Comparison of ENCODE assay signal across 17 cellular contexts in the genomic region with DNA sequence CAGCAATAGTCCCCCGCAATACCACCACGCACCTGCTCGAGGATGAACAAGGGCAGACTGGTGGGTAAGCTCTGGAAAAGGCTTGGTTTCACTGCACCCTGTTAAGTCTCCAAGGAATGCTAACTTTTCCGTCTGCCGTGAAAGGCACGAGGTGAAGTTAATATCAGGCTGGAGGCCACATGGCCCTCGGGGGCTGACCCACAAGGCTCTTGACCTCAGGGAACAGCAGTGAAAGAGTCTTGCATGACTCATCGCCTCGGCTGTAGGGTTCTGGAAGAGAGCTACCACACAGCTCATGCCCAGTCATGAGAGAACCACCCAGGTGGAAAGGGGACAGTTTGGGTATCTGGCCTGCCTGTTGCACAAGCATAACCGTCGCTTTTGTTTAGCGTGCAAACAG. TPM values are rescaled to one million over a fixed set of nuclear protein-coding genes. Genes with fewer than 3 reads are reported as not detected.
DNase-seq lines count a peak whose midpoint lies in the region.
"Had no signal": no experiment of that assay in that cellular context is flagged by ENCODE, and none has a peak within 500 bp of the region (broad histone marks: within the 10 kb centered on the region; RNA-seq: fewer than 3 reads in every experiment).

No MANE protein-coding gene starts in this region.

- peaks cover 5% of the 10 kb centered on the region for H3K36me3 Mint-ChIP-seq in T-helper 2 cell treated with Interferon-gamma antibody and Interleukin-4, amounts not matched to agents 5 μg/mL and 100 μg/mL, for 36 hours (ENCODE audit: low read depth)

- H3K27me3 ChIP-seq in effector memory CD4-positive, alpha-beta T cell (replicated peaks; ENCODE audit: control insufficient read depth, insufficient read depth, low read length, poor library complexity, severe bottlenecking), result no peaks in the 10 kb centered on the region
- H3K27me3 ChIP-seq: gastrocnemius medialis, ovary, suprapubic skin had no signal

- no peaks in the 10 kb centered on the region for H3K4me1 ChIP-seq in effector memory CD4-positive, alpha-beta T cell (ENCODE audit: control insufficient read depth, insufficient read depth, low read length, poor library complexity, severe bottlenecking)
- H3K4me1 ChIP-seq: gastrocnemius medialis, suprapubic skin had no signal

- H3K4me1 Mint-ChIP-seq in T-helper 2 cell treated with Interferon-gamma antibody and Interleukin-4, amounts not matched to agents 5 μg/mL and 100 μg/mL, for 36 hours (ENCODE audit: low read depth), result no peaks in the 10 kb centered on the region
- H3K4me1 Mint-ChIP-seq: immature natural killer cell had no signal

- no peaks in the 10 kb centered on the region for H3K27me3 Mint-ChIP-seq in T-helper 2 cell treated with Interferon-gamma antibody and Interleukin-4, amounts not matched to agents 5 μg/mL and 100 μg/mL, for 36 hours (ENCODE audit: low read depth)
- H3K27me3 Mint-ChIP-seq: activated CD4-positive, alpha-beta memory T cell treated with anti-CD3 and anti-CD28 coated beads for 36 hours had no signal

- H3K36me3 ChIP-seq in effector memory CD4-positive, alpha-beta T cell (ENCODE audit: control insufficient read depth, insufficient read depth, low read length), result no peaks in the 10 kb centered on the region
- H3K36me3 ChIP-seq: ovary had no signal

- no peak overlapping the region for H3K27ac Mint-ChIP-seq in T-helper 2 cell treated with Interferon-gamma antibody and Interleukin-4, amounts not matched to agents 5 μg/mL and 100 μg/mL, for 36 hours
- H3K27ac Mint-ChIP-seq: activated CD4-positive, alpha-beta memory T cell treated with anti-CD3 and anti-CD28 coated beads for 36 hours; immature natural killer cell had no signal

- in situ Hi-C loops in SK-MEL-5 (cut with HindIII; ENCODE audit: low pct_unique_long_range_greater_than_20kb, low sequenced_read_pairs), result no loop called here

- H3K4me3 Mint-ChIP-seq in T-helper 2 cell treated with Interferon-gamma antibody and Interleukin-4, amounts not matched to agents 5 μg/mL and 100 μg/mL, for 36 hours, result no peak overlapping the region
- H3K4me3 Mint-ChIP-seq: activated CD4-positive, alpha-beta memory T cell treated with anti-CD3 and anti-CD28 coated beads for 36 hours; immature natural killer cell had no signal

- H3K9me3 Mint-ChIP-seq in T-helper 2 cell treated with Interferon-gamma antibody and Interleukin-4, amounts not matched to agents 5 μg/mL and 100 μg/mL, for 36 hours, result no peaks in the 10 kb centered on the region
- H3K9me3 Mint-ChIP-seq: activated CD4-positive, alpha-beta memory T cell treated with anti-CD3 and anti-CD28 coated beads for 36 hours; immature natural killer cell had no signal

- DNase-seq in A172 (ENCODE audit: low spot score) (peak; percentile 38), HK-2 (ENCODE audit: unreplicated experiment) (peak; percentile 91), SK-MEL-5 (ENCODE audit: low read depth, low spot score) (peak; percentile 37), iris pigment epithelial cell (ENCODE audit: low read depth) (peak; percentile 27), cerebellar nuclear complex (lab: John Stamatoyannopoulos, UW) (no peak)
- DNase-seq in effector memory CD4-positive, alpha-beta T cell, result no peak
- DNase-seq in stimulated activated CD8-positive, alpha-beta memory T cell treated with anti-CD3 and anti-CD28 coated beads, Interleukin-4, amount 100 ng/mL, for 48 hours, result no peak
- no peak for DNase-seq in T-helper 2 cell treated with Interferon-gamma antibody and Interleukin-4, amounts not matched to agents 5 μg/mL and 100 μg/mL, for 36 hours (ENCODE audit: low spot score)
- DNase-seq: activated CD4-positive, alpha-beta memory T cell treated with anti-CD3 and anti-CD28 coated beads for 36 hours; DMS79; effector CD4-positive, alpha-beta T cell; gastrocnemius medialis; immature natural killer cell; NCI-H1105; ovary had no signal

- H3K9me3 ChIP-seq in effector memory CD4-positive, alpha-beta T cell (ENCODE audit: control insufficient read depth, low read length), result no peaks in the 10 kb centered on the region
- H3K9me3 ChIP-seq: gastrocnemius medialis, ovary, suprapubic skin had no signal

- no peak overlapping the region for H3K4me3 ChIP-seq in effector memory CD4-positive, alpha-beta T cell (ENCODE audit: insufficient read depth, low read depth, low read length, poor library complexity, severe bottlenecking)
- H3K4me3 ChIP-seq: gastrocnemius medialis, GM12878, ovary, suprapubic skin had no signal

- H3K27ac ChIP-seq in effector memory CD4-positive, alpha-beta T cell (ENCODE audit: insufficient read depth, low read length, poor library complexity, severe bottlenecking), result no peak overlapping the region
- H3K27ac ChIP-seq: gastrocnemius medialis, ovary, suprapubic skin had no signal

RNA-seq across cellular contexts. Expression of a gene that starts 24.7 kb away (rescaled TPM):
- total RNA-seq in A172 (2014; rRNA removed; shearing (Covaris generic)), result 102 and 118 TPM in 2 replicates
- 74.3 and 88.0 TPM in 2 replicates for total RNA-seq in SK-MEL-5 (2014; rRNA removed; shearing (Covaris generic))
- 34.3 and 37.8 TPM in 2 replicates for polyA plus RNA-seq in SK-MEL-5 (2015; cell fraction: cytosol; rRNA removed)
- polyA plus RNA-seq in SK-MEL-5 (2015; cell fraction: nucleus; rRNA removed), result 10.8 and 12.0 TPM in 2 replicates

Comparison
In these comparisons a context has a peak if more than half of its experiments do, and no peak if none do; other contexts are left out.
1. DNase-seq: peak in A172 (single experiment), HK-2 (single experiment), SK-MEL-5 (single experiment) and iris pigment epithelial cell (single experiment); none in effector memory CD4-positive, alpha-beta T cell (0 of 3), stimulated activated CD8-positive, alpha-beta memory T cell treated with anti-CD3 and anti-CD28 coated beads, Interleukin-4, amount 100 ng/mL, for 48 hours (single experiment), T-helper 2 cell treated with Interferon-gamma antibody and Interleukin-4, amounts not matched to agents 5 μg/mL and 100 μg/mL, for 36 hours (single experiment) and cerebellar nuclear complex (0 of 2).